Comparison of ENCODE assay signal across 27 cellular contexts in the genomic region with DNA sequence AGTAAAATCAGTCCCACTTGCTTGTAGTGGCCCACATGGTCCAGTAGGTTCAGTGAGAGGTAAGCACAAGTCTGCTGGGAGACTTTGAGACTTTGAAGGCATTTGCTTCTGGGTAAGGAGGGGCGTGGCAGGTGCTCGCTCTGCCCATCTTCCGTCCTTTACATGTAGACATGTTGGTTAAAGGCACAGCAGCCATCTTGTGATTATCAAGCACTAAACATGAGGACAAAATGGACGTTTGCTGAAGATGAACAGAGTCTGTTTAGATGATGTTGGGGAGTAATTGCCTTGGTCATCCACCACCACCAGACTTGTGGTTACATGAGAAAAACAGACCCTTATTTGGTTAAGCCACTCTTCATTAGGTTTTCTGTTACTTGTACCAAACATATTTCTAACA.
"Had no signal": no experiment of that assay in that cellular context is flagged by ENCODE, and none has a peak within 500 bp of the region (broad histone marks: within the 10 kb centered on the region; RNA-seq: fewer than 3 reads in every experiment).

No MANE protein-coding gene starts in this region.

- H3K79me2 ChIP-seq: parathyroid adenoma had no signal

- DNase-seq: hippocampal formation; kidney; left colon; left lung; lower lobe of right lung; mammary epithelial cell; mesenchymal stem cell; naive thymus-derived CD8-positive, alpha-beta T cell; occipital lobe; right lobe of liver; stimulated activated CD4-positive, alpha-beta T cell treated with anti-CD3 and anti-CD28 coated beads, Interleukin-1b, Interleukin-23, amount 100 ng/mL, for 48 hours; stimulated activated CD4-positive, alpha-beta T cell treated with anti-CD3 and anti-CD28 coated beads, Interleukin-2, amount 100 ng/mL, for 48 hours; stimulated activated CD4-positive, alpha-beta T cell treated with anti-CD3 and anti-CD28 coated beads, Interleukin-4, amount 100 ng/mL, for 4 hours; stimulated activated CD8-positive, alpha-beta memory T cell treated with anti-CD3 and anti-CD28 coated beads, Interleukin-4, amount 100 ng/mL, for 48 hours; stimulated activated naive CD4-positive, alpha-beta T cell treated with Interleukin-2 at 50 U/mL for 16 hours; stimulated activated naive CD8-positive, alpha-beta T cell treated with anti-CD3 and anti-CD28 coated beads, Interleukin-15, amount 100 ng/mL, for 72 hours; substantia nigra; transverse colon; upper lobe of right lung had no signal

- H2AFZ ChIP-seq: parathyroid adenoma had no signal

- FAIRE-seq: kidney, urothelium cell line had no signal

- ATAC-seq: left colon; left lung; lower lobe of right lung; naive thymus-derived CD8-positive, alpha-beta T cell; right lobe of liver; stimulated activated memory B cell treated with anti-CD40 and anti-IgM and Interleukin-4, amounts not matched to agents 10 μg/mL and 1 μg/mL and 100 μg/mL, for 72 hours; stimulated activated naive CD8-positive, alpha-beta T cell treated with anti-CD3 and anti-CD28 coated beads, Interleukin-15, amount 100 ng/mL, for 72 hours; upper lobe of right lung had no signal

- H3K27ac ChIP-seq: left lung, lower lobe of right lung, neutrophil, parathyroid adenoma, right atrium auricular region, right lobe of liver, transverse colon, upper lobe of right lung had no signal

- H3K4me1 Mint-ChIP-seq: naive thymus-derived CD8-positive, alpha-beta T cell; nephron; stimulated activated memory B cell treated with anti-CD40 and anti-IgM and Interleukin-4, amounts not matched to agents 10 μg/mL and 1 μg/mL and 100 μg/mL, for 72 hours; stimulated activated naive CD8-positive, alpha-beta T cell treated with anti-CD3 and anti-CD28 coated beads, Interleukin-15, amount 100 ng/mL, for 72 hours had no signal

- H3K27ac Mint-ChIP-seq: naive thymus-derived CD8-positive, alpha-beta T cell; nephron; stimulated activated memory B cell treated with anti-CD40 and anti-IgM and Interleukin-4, amounts not matched to agents 10 μg/mL and 1 μg/mL and 100 μg/mL, for 72 hours; stimulated activated naive CD8-positive, alpha-beta T cell treated with anti-CD3 and anti-CD28 coated beads, Interleukin-15, amount 100 ng/mL, for 72 hours had no signal

- H3K9ac ChIP-seq: parathyroid adenoma had no signal

- H3K9me3 Mint-ChIP-seq: nephron; neural crest cell; stimulated activated memory B cell treated with anti-CD40 and anti-IgM and Interleukin-4, amounts not matched to agents 10 μg/mL and 1 μg/mL and 100 μg/mL, for 72 hours; stimulated activated naive CD8-positive, alpha-beta T cell treated with anti-CD3 and anti-CD28 coated beads, Interleukin-15, amount 100 ng/mL, for 72 hours had no signal

- H3K36me3 ChIP-seq: left lung, lower lobe of right lung, neutrophil, right atrium auricular region, right lobe of liver, transverse colon, upper lobe of right lung had no signal

- H3K9me3 ChIP-seq: left lung, lower lobe of right lung, neutrophil, right atrium auricular region, right lobe of liver, transverse colon, upper lobe of right lung had no signal

- H3K4me1 ChIP-seq: left lung, parathyroid adenoma, right atrium auricular region, transverse colon, upper lobe of right lung had no signal

- H3K27me3 ChIP-seq: left lung, neutrophil, right atrium auricular region, right lobe of liver, transverse colon, upper lobe of right lung had no signal

- H3K4me3 ChIP-seq: left lung, lower lobe of right lung, right atrium auricular region, right lobe of liver, smooth muscle cell, transverse colon, upper lobe of right lung had no signal

- H3K36me3 Mint-ChIP-seq: naive thymus-derived CD8-positive, alpha-beta T cell; stimulated activated memory B cell treated with anti-CD40 and anti-IgM and Interleukin-4, amounts not matched to agents 10 μg/mL and 1 μg/mL and 100 μg/mL, for 72 hours had no signal

- H3K4me3 Mint-ChIP-seq: naive thymus-derived CD8-positive, alpha-beta T cell; nephron; neural crest cell; stimulated activated memory B cell treated with anti-CD40 and anti-IgM and Interleukin-4, amounts not matched to agents 10 μg/mL and 1 μg/mL and 100 μg/mL, for 72 hours; stimulated activated naive CD8-positive, alpha-beta T cell treated with anti-CD3 and anti-CD28 coated beads, Interleukin-15, amount 100 ng/mL, for 72 hours had no signal

- H3K4me2 ChIP-seq: smooth muscle cell had no signal
